Comparison of ENCODE assay signal across 20 cellular contexts in the genomic region with DNA sequence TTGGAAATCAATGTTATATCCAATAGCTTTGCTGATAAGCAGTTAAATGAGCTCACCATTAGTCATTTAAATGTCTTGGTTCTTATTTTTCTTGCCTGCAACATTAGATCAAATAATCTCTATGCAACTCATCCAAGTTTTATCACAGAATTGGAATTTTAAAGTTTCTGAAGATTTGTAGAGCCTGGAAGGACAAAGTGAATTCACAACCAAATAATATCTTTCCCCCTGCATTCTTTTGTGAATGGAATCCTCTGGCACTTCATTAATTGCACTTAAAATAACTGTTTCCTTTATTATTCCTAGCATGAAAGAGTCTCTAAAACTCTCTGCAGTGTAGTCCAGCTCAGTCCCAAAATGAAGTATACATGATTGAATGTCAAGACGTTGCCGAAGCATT.
"Had no signal": no experiment of that assay in that cellular context is flagged by ENCODE, and none has a peak within 500 bp of the region (broad histone marks: within the 10 kb centered on the region; RNA-seq: fewer than 3 reads in every experiment).

No MANE protein-coding gene starts in this region.

- H3K4me3 ChIP-seq: breast epithelium, gastrocnemius medialis, heart left ventricle, lower lobe of right lung, transverse colon had no signal

- H3K4me1 ChIP-seq: breast epithelium, gastrocnemius medialis had no signal

- H3K36me3 ChIP-seq: breast epithelium, gastrocnemius medialis, heart left ventricle, lower lobe of right lung, transverse colon had no signal

- H3K9me3 ChIP-seq: breast epithelium, gastrocnemius medialis, lower lobe of right lung, transverse colon had no signal

- DNase-seq: activated CD4-positive, alpha-beta T cell treated with anti-CD3 and anti-CD28 coated beads for 4 hours; activated CD4-positive, alpha-beta T cell treated with anti-CD3 and anti-CD28 coated beads, Interleukin-2, amount 50 U/mL, for 48 hours; activated CD4-positive, CD25-positive, alpha-beta regulatory T cell; activated CD8-positive, alpha-beta memory T cell treated with anti-CD3 and anti-CD28 coated beads, Interleukin-2, amount 50 U/mL, for 48 hours; activated naive CD4-positive, alpha-beta T cell treated with Interleukin-2 at 50 U/mL for 16 hours; activated naive CD8-positive, alpha-beta T cell treated with anti-CD3 and anti-CD28 coated beads for 36 hours; activated T-cell treated with anti-CD3 and anti-CD28 coated beads, Interleukin-2, amount 50 U/mL, for 4 hours; effector memory CD4-positive, alpha-beta T cell; gastrocnemius medialis; heart left ventricle; lower lobe of right lung; naive thymus-derived CD8-positive, alpha-beta T cell; stimulated activated CD4-positive, alpha-beta T cell treated with anti-CD3 and anti-CD28 coated beads, Interleukin-2, amount 100 ng/mL, for 48 hours; stimulated activated CD8-positive, alpha-beta memory T cell treated with anti-CD3 and anti-CD28 coated beads, Interleukin-4, amount 100 ng/mL, for 48 hours; stimulated activated naive B cell treated with anti-CD40 and anti-IgM and Interleukin-4, amounts not matched to agents 10 μg/mL and 1 μg/mL and 100 μg/mL, for 72 hours; transverse colon had no signal

- H3K27me3 ChIP-seq: breast epithelium, gastrocnemius medialis, heart left ventricle, transverse colon had no signal

- ATAC-seq: activated T-cell treated with anti-CD3 and anti-CD28 coated beads, Interleukin-2, amount 50 U/mL, for 4 hours; gastrocnemius medialis; heart left ventricle; left lobe of liver; lower lobe of right lung; naive thymus-derived CD8-positive, alpha-beta T cell; stimulated activated naive B cell treated with anti-CD40 and anti-IgM and Interleukin-4, amounts not matched to agents 10 μg/mL and 1 μg/mL and 100 μg/mL, for 72 hours had no signal

- FAIRE-seq: colon, urothelium cell line had no signal

- H3K27ac ChIP-seq: breast epithelium, gastrocnemius medialis, transverse colon had no signal
